8 cellular contexts compared by ENCODE assay signal in the genomic region with DNA sequence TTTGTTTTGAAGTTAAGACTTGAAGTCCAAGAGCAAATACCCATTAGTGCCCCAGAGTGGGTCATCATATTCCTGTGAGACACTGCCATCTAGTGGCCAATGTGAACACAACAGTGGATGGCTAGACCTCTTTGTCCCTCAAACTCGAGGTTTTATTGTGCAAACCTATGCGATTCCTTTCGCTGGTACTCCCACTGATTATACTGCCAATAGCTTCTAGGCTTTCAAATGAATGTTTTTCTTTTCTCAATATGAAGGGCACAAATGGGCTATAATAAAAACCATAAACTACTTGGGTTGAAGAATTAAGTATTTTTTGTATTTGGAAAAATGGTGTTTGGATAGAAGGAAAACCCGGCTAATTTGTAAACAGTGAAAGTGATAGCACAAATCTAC.
DNase-seq lines count a peak whose midpoint lies in the region; ATAC-seq, FAIRE-seq and TF ChIP-seq lines count a peak whose summit lies in the region.

No MANE protein-coding gene starts in this region.

- peak overlapping the region in 1 of 7 donors; percentile 37 for H3K27ac Mint-ChIP-seq in CD4-positive, alpha-beta memory T cell

- H3K4me3 Mint-ChIP-seq in CD4-positive, alpha-beta memory T cell = no peak overlapping the region

- peak; percentile 93 for FAIRE-seq in endometrium (lab: Jason Lieb, UNC)

- no peaks in the 10 kb centered on the region for H3K9me3 Mint-ChIP-seq in CD4-positive, alpha-beta memory T cell

- H3K36me3 Mint-ChIP-seq in CD4-positive, alpha-beta memory T cell = no peaks in the 10 kb centered on the region

- POLR2A ChIA-PET in CD4-positive, alpha-beta memory T cell (lab: Charles Lee; ENCODE audit: partially characterized antibody) = interaction anchor here (0.6 kb wide), 1 partner anchor 364 kb away, joined by 3 read pairs; no protein-coding TSS in a partner anchor

- peaks cover 8 to 16% of the 10 kb centered on the region in 2 donors for H3K27me3 Mint-ChIP-seq in CD4-positive, alpha-beta memory T cell

- DNase-seq in CD4-positive, alpha-beta memory T cell = peak; percentile 59 to 66 (median 63)
- peak; percentile 56 to 76 for DNase-seq in HL-60 (ENCODE audit: low read depth in 1 of 2, low spot score in 1 of 2)
- peak; percentile 33 for DNase-seq in NCI-H82 treated with DMSO at 0.1 percent for 48 hours (lab: John Stamatoyannopoulos, UW; ENCODE audit: unreplicated experiment)
- DNase-seq in activated CD8-positive, alpha-beta memory T cell treated with anti-CD3 and anti-CD28 coated beads for 24 hours = peak; percentile 79
- peak; percentile 78 for DNase-seq in mucosa of gallbladder (ENCODE audit: low spot score)
- DNase-seq in stimulated activated CD8-positive, alpha-beta memory T cell treated with anti-CD3 and anti-CD28 coated beads, Interleukin-7, amount 100 ng/mL, for 1 hour (ENCODE audit: low read depth in 2 of 2) = peak; percentile 29 to 44

- peak; percentile 52 for TF ChIP-seq CTCF in HL-60 (IDR thresholded peaks at IDR 0.05; ENCODE audit: insufficient read depth, low read length)

- no peak overlapping the region for H3K27ac ChIP-seq in CD4-positive, alpha-beta memory T cell (ENCODE audit: low read depth, low read length)
- H3K27ac ChIP-seq in HL-60 (replicated peaks) = no peak overlapping the region

- peak; percentile 77 for ATAC-seq in GM19351 (IDR thresholded peaks at IDR 0.05; ENCODE audit: unreplicated experiment)

- no peaks in the 10 kb centered on the region for H3K36me3 ChIP-seq in CD4-positive, alpha-beta memory T cell (ENCODE audit: insufficient read depth, low read length)

- H3K9me3 ChIP-seq in CD4-positive, alpha-beta memory T cell (ENCODE audit: control insufficient read depth in 1 of 2, low read length in 2 of 2) = no peaks in the 10 kb centered on the region

- CTCF ChIA-PET in CD4-positive, alpha-beta memory T cell (lab: Charles Lee; ENCODE audit: partially characterized antibody) = interaction anchor here (0.7 to 3.7 kb wide), 20 partner anchors 9 to 825 kb away, joined by 3 to 41 read pairs (median 4); no protein-coding TSS in a partner anchor

- no peak overlapping the region for H3K4me3 ChIP-seq in CD4-positive, alpha-beta memory T cell (ENCODE audit: low read length in 2 of 2)
- no peak overlapping the region for H3K4me3 ChIP-seq in HL-60 (replicated peaks; ENCODE audit: insufficient read depth, low read length)

- intact Hi-C loops in CD4-positive, alpha-beta memory T cell (cut with micrococcal nuclease) = loop anchor here (1.0 kb wide), 2 partner anchors 371 to 826 kb away; no protein-coding TSS in a partner anchor

- H3K4me1 Mint-ChIP-seq in CD4-positive, alpha-beta memory T cell = peaks cover 0 to 3% (median 0%) of the 10 kb centered on the region in 4 donors

- no peaks in the 10 kb centered on the region for H3K4me1 ChIP-seq in CD4-positive, alpha-beta memory T cell (ENCODE audit: insufficient read depth, low read length)

- no peaks in the 10 kb centered on the region for H3K27me3 ChIP-seq in CD4-positive, alpha-beta memory T cell (ENCODE audit: insufficient read depth, low read length)
- H3K27me3 ChIP-seq in HL-60 (ENCODE audit: insufficient read depth, poor library complexity, severe bottlenecking) = peaks cover 9% of the 10 kb centered on the region
